ENCODE assay signal across 8 cellular contexts in genomic region chr3:58008140-58009025, GRCh38.
DNase-seq lines count a peak whose midpoint lies in the region; ATAC-seq lines count a peak whose summit lies in the region.

Gene FLNB (plus strand): TSS chr3:58008422. CDS start chr3:58008565, 143 bp downstream.

- H3K27ac Mint-ChIP-seq in memory B cell: peak within 1 kb of the TSS; percentile 55

- ATAC-seq in HG02885 (IDR thresholded peaks at IDR 0.05; ENCODE audit: poor library complexity, unreplicated experiment) (peak; percentile 82), memory B cell (ENCODE audit: low read depth) (peak; percentile 82)

- no peaks in the 10 kb centered on the region for H3K36me3 ChIP-seq in effector memory CD4-positive, alpha-beta T cell (ENCODE audit: control insufficient read depth, insufficient read depth, low read length)

- peaks cover 18% of the 10 kb centered on the region for H3K4me1 ChIP-seq in effector memory CD4-positive, alpha-beta T cell (ENCODE audit: control insufficient read depth, insufficient read depth, low read length, poor library complexity, severe bottlenecking)

- H3K9me3 ChIP-seq in effector memory CD4-positive, alpha-beta T cell (ENCODE audit: control insufficient read depth, low read length): no peaks in the 10 kb centered on the region

- DNase-seq in NCI-H2029 (lab: John Stamatoyannopoulos, UW) (peak; percentile 29), NCI-H2029 treated with DMSO at 0.1 percent for 48 hours (lab: John Stamatoyannopoulos, UW) (no peak), NCI-H510A treated with DMSO at 0.1 percent for 48 hours (lab: John Stamatoyannopoulos, UW) (peak; percentile 67), memory B cell (ENCODE audit: low spot score in 2 of 2) (peak; percentile 71 to 80)
- peak; percentile 90 for DNase-seq in activated CD8-positive, alpha-beta memory T cell treated with anti-CD3 and anti-CD28 coated beads for 24 hours
- DNase-seq in effector memory CD4-positive, alpha-beta T cell: peak; percentile 58 to 68 (median 62)
- DNase-seq in stimulated activated CD8-positive, alpha-beta memory T cell treated with anti-CD3 and anti-CD28 coated beads, Interleukin-12 subunit alpha, Interleukin-12 subunit beta, amount 100 ng/mL, for 4 hours (ENCODE audit: low read depth): peak; percentile 65

- H3K27ac ChIP-seq in effector memory CD4-positive, alpha-beta T cell (ENCODE audit: insufficient read depth, low read length, poor library complexity, severe bottlenecking): peak within 1 kb of the TSS; percentile 43

- H3K27me3 Mint-ChIP-seq in memory B cell: no peaks in the 10 kb centered on the region

- no peaks in the 10 kb centered on the region for H3K27me3 ChIP-seq in effector memory CD4-positive, alpha-beta T cell (replicated peaks; ENCODE audit: control insufficient read depth, insufficient read depth, low read length, poor library complexity, severe bottlenecking)

- H3K4me1 Mint-ChIP-seq in memory B cell: peaks cover 24% of the 10 kb centered on the region

- peak within 1 kb of the TSS; percentile 86 for H3K4me3 Mint-ChIP-seq in memory B cell

- no peaks in the 10 kb centered on the region for H3K36me3 Mint-ChIP-seq in memory B cell

- H3K4me3 ChIP-seq in effector memory CD4-positive, alpha-beta T cell (ENCODE audit: insufficient read depth, low read depth, low read length, poor library complexity, severe bottlenecking): peak within 1 kb of the TSS; percentile 98

- no peaks in the 10 kb centered on the region for H3K9me3 Mint-ChIP-seq in memory B cell
